ENCODE assay signal across 1 cellular context in genomic region chr1:109298666-109299086, GRCh38.
A peak's percentile ranks its signal among the peaks of the same experiment; 100 is the strongest.
TF ChIP-seq lines count a peak whose summit lies in the region.

No MANE protein-coding gene starts in this region.

TF ChIP-seq in GM12878, 131 proteins besides CTCF, POLR2A, EP300 and RAD21:
- peak in 1 of 2 experiments; percentile 53; a peak in 1 of 4 replicates for TF ChIP-seq BHLHE40 (IDR thresholded peaks at IDR 0.05; ENCODE audit: borderline replicate concordance in 1 of 2, low read depth in 2 of 2, low read length in 1 of 2)
- TF ChIP-seq CHD2 (IDR thresholded peaks at IDR 0.05; ENCODE audit: borderline replicate concordance, low read depth, low read length), result no peak
- TF ChIP-seq EGR1 (IDR thresholded peaks at IDR 0.05; ENCODE audit: borderline replicate concordance in 1 of 2, low read depth in 2 of 2, low read length in 2 of 2), result peak in 1 of 2 experiments; percentile 46; a peak in 1 of 3 replicates
- TF ChIP-seq, protein P1, sequence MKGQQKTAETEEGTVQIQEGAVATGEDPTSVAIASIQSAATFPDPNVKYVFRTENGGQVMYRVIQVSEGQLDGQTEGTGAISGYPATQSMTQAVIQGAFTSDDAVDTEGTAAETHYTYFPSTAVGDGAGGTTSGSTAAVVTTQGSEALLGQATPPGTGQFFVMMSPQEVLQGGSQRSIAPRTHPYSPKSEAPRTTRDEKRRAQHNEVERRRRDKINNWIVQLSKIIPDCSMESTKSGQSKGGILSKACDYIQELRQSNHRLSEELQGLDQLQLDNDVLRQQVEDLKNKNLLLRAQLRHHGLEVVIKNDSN (IDR thresholded peaks at IDR 0.05; ENCODE audit: borderline replicate concordance, extremely low read length, insufficient read depth, low read depth, low read length), result peak; percentile 23
- no peak for TF ChIP-seq HDGF (IDR thresholded peaks at IDR 0.05)
